Comparison of ENCODE assay signal across 18 cellular contexts in the genomic region with DNA sequence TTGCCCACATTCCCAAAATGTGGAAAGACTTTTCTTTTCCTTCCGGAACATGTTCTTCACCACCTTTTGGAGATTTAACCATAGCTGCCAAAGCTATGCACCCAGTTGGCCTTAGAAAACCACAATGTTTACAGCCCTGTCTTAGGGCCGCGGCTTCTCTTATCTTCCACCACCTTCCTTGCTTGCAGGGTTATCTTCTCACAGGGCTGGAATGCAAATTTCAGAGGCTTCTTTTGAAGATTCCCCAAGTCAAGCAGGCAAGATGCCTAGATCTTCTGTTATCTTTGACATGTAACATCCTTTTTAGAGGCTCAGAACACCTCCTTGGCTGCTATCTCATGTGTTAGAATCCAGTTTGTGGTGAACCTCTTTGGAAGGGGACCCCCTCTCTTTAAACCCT.
"Had no signal": no experiment of that assay in that cellular context is flagged by ENCODE, and none has a peak within 500 bp of the region (broad histone marks: within the 10 kb centered on the region; RNA-seq: fewer than 3 reads in every experiment).

No MANE protein-coding gene starts in this region.

- H3K4me1 Mint-ChIP-seq: nephron had no signal

- H3K27ac Mint-ChIP-seq: activated naive CD4-positive, alpha-beta T cell treated with anti-CD3 and anti-CD28 coated beads, Interleukin-2, amount 50 U/mL, for 72 hours; nephron had no signal

- FAIRE-seq: keratinocyte, urothelium cell line had no signal

- ATAC-seq: activated naive CD4-positive, alpha-beta T cell treated with anti-CD3 and anti-CD28 coated beads, Interleukin-2, amount 50 U/mL, for 72 hours; lower lobe of right lung; T-cell had no signal

- H3K27me3 Mint-ChIP-seq: T-cell had no signal

- H3K9me3 Mint-ChIP-seq: activated naive CD4-positive, alpha-beta T cell treated with anti-CD3 and anti-CD28 coated beads, Interleukin-2, amount 50 U/mL, for 72 hours; nephron; T-cell had no signal

- H3K4me3 Mint-ChIP-seq: nephron, T-cell had no signal

- DNase-seq: activated CD4-positive, CD25-positive, alpha-beta regulatory T cell treated with anti-CD3 and anti-CD28 coated beads, Interleukin-2, amount 50 U/mL, for 72 hours; activated CD8-positive, alpha-beta memory T cell treated with anti-CD3 and anti-CD28 coated beads for 24 hours; activated CD8-positive, alpha-beta memory T cell treated with anti-CD3 and anti-CD28 coated beads, Interleukin-2, amount 50 U/mL, for 48 hours; activated gamma-delta T cell treated with Interleukin-2 at 50 U/mL for 16 hours; adrenal gland; effector memory CD4-positive, alpha-beta T cell; foreskin fibroblast; hippocampal formation; lower lobe of right lung; spleen; stimulated activated CD4-positive, alpha-beta T cell treated with anti-CD3 and anti-CD28 coated beads, Interleukin-4, amount 100 ng/mL, for 4 hours; stimulated activated naive CD4-positive, alpha-beta T cell; T-cell; thyroid gland had no signal
